Comparison of ENCODE assay signal across 12 cellular contexts in genomic region chr1:206699626-206700025, GRCh38. TPM values are rescaled to one million over a fixed set of nuclear protein-coding genes. Genes with fewer than 3 reads are reported as not detected.
DNase-seq lines count a peak whose midpoint lies in the region; ATAC-seq, FAIRE-seq and TF ChIP-seq lines count a peak whose summit lies in the region.
"Had no signal": no experiment of that assay in that cellular context is flagged by ENCODE, and none has a peak within 500 bp of the region (broad histone marks: within the 10 kb centered on the region; RNA-seq: fewer than 3 reads in every experiment).

No MANE protein-coding gene starts in this region.

- dilution Hi-C loops in IMR-90 (cut with HindIII; ENCODE audit: low sequenced_read_pairs, unreplicated experiment), result no loop called here

- no peak overlapping the region for H3K56ac ChIP-seq in IMR-90 (ENCODE audit: extremely low read depth, insufficient read depth, low read length)

- FAIRE-seq in A549 (lab: Jason Lieb, UNC), result no peak
- FAIRE-seq in HTR-8/SVneo (lab: Jason Lieb, UNC), result no peak
- FAIRE-seq: frontal cortex had no signal

- BruUV-seq in IMR-90 (replicated peaks; lab: Mats Ljungman, UMichigan), result no TSS peak

- CTCF ChIA-PET in A549 (lab: Yijun Ruan, JAX) (interaction anchor here (0.6 to 4.7 kb wide), 5 partner anchors 23 to 213 kb away, joined by 3 to 20 read pairs (median 5); no protein-coding TSS in a partner anchor), IMR-90 (lab: Yijun Ruan, JAX) (interaction anchor here (0.5 kb wide), 1 partner anchor 966 kb away, joined by 3 read pairs; no protein-coding TSS in a partner anchor)

- in situ Hi-C loops in IMR-90 (cut with MboI; ENCODE audit: low sequenced_read_pairs), result no loop called here

- H3K4me3 ChIP-seq in A549, result no peak overlapping the region
- no peak overlapping the region for H3K4me3 ChIP-seq in IMR-90 (ENCODE audit: insufficient read depth, low read depth, low read length)
- H3K4me3 ChIP-seq in breast epithelium, result no peak overlapping the region
- no peak overlapping the region for H3K4me3 ChIP-seq in mesenchymal stem cell (ENCODE audit: insufficient read depth in 1 of 2, low read depth in 1 of 2, low read length in 2 of 2)

- TF ChIP-seq RAD21 in A549 (conservative IDR thresholded peaks at IDR 0.05 in 1 of 2, IDR thresholded peaks at IDR 0.05 in 1 of 2) (no peak), IMR-90 (IDR thresholded peaks at IDR 0.05; ENCODE audit: low read length) (no peak)

- H3K27me3 ChIP-seq in IMR-90 (ENCODE audit: control insufficient read depth, insufficient read depth, low read length) (no peaks in the 10 kb centered on the region), breast epithelium (no peaks in the 10 kb centered on the region), mesenchymal stem cell (ENCODE audit: control insufficient read depth in 1 of 2, insufficient read depth in 1 of 2, low read length in 2 of 2) (no peaks in the 10 kb centered on the region)
- H3K27me3 ChIP-seq: brain microvascular endothelial cell had no signal

- H2BK12ac ChIP-seq in mesenchymal stem cell (ENCODE audit: low read length in 2 of 2), result peak overlapping the region in 1 of 2 experiments; percentile 48

- TF ChIP-seq EP300 in A549 (IDR thresholded peaks at IDR 0.05), result no peak

- 38% methylated on average over 4 of the region's 4 CpGs for WGBS in A549 (ENCODE audit: missing lambda C conversion rate)
- WGBS in IMR-90 (ENCODE audit: extremely low coverage in 2 of 2, insufficient read length in 1 of 2), 2 experiments, result no CpG with 5 or more reads among the region's 4 CpGs
- WGBS in mesenchymal stem cell, result 38% methylated on average over 1 of the region's 4 CpGs

- H2BK120ac ChIP-seq in IMR-90 (ENCODE audit: low read depth, low read length) (no peak overlapping the region), mesenchymal stem cell (ENCODE audit: low read depth, low read length) (peak overlapping the region; percentile 24)

- H3K4me1 ChIP-seq in A549 (peaks cover 34% of the 10 kb centered on the region), IMR-90 (ENCODE audit: control insufficient read depth, insufficient read depth, low read length) (peaks cover 25% of the 10 kb centered on the region), breast epithelium (peaks cover 13 to 16% of the 10 kb centered on the region in 2 donors), mesenchymal stem cell (ENCODE audit: control insufficient read depth, insufficient read depth, low read depth, low read length) (peaks cover 31% of the 10 kb centered on the region)

- peak in 1 of 2 experiments; percentile 34; a peak in 2 of 6 replicates for ATAC-seq in A549
- ATAC-seq in IMR-90 (ENCODE audit: low read depth), result peak; percentile 25; the same call in 1 of the 2 replicates
- ATAC-seq in HG03139 (IDR thresholded peaks at IDR 0.05; ENCODE audit: unreplicated experiment), result no peak

- H3K4me2 ChIP-seq in A549, result peak overlapping the region; percentile 54
- peak overlapping the region; percentile 17; the same call in 1 of the 2 replicates for H3K4me2 ChIP-seq in IMR-90 (ENCODE audit: low read depth, low read length)
- no peak overlapping the region for H3K4me2 ChIP-seq in mesenchymal stem cell (ENCODE audit: low read length, poor library complexity, severe bottlenecking)

- peaks cover 71% of the 10 kb centered on the region for H3K9me1 ChIP-seq in IMR-90 (ENCODE audit: insufficient read depth, low read length)

- POLR2A ChIA-PET in A549 (lab: Yijun Ruan, JAX) (no interaction called here), IMR-90 (lab: Charles Lee; ENCODE audit: unreplicated experiment) (no interaction called here)

- H2BK20ac ChIP-seq in IMR-90 (ENCODE audit: low read depth, low read length), result no peak overlapping the region

- DNase-seq in A549 (ENCODE audit: low read depth in 1 of 2, low spot score in 1 of 2) (no peak), IMR-90 (no peak), breast epithelium (ENCODE audit: low spot score in 2 of 2) (no peak), mesenchymal stem cell (peak; percentile 78), HTR-8/SVneo (ENCODE audit: insufficient read length, low spot score) (no peak), EL (no peak), NCI-H82 (lab: John Stamatoyannopoulos, UW) (no peak)
- DNase-seq: activated CD4-positive, alpha-beta T cell treated with anti-CD3 and anti-CD28 coated beads for 48 hours; brain microvascular endothelial cell; NCI-H187 treated with DMSO at 0.1 percent for 48 hours had no signal

- peak overlapping the region; percentile 22; the same call in 1 of the 2 replicates for H3K4ac ChIP-seq in IMR-90 (ENCODE audit: low read depth, low read length)
- peak overlapping the region in 1 of 2 experiments; percentile 81 for H3K4ac ChIP-seq in mesenchymal stem cell (ENCODE audit: low read depth in 1 of 2, low read length in 2 of 2)

- H3K79me1 ChIP-seq in IMR-90 (ENCODE audit: low read depth in 1 of 2, low read length in 2 of 2) (peaks cover 15 to 100% of the 10 kb centered on the region in 2 experiments), mesenchymal stem cell (replicated peaks; ENCODE audit: low read length, poor library complexity, severe bottlenecking) (peaks cover 21% of the 10 kb centered on the region)

- H3K9me3 ChIP-seq in A549, result no peaks in the 10 kb centered on the region
- H3K9me3 ChIP-seq in IMR-90 (ENCODE audit: control insufficient read depth, insufficient read depth, low read length), result no peaks in the 10 kb centered on the region
- no peaks in the 10 kb centered on the region for H3K9me3 ChIP-seq in breast epithelium
- no peaks in the 10 kb centered on the region for H3K9me3 ChIP-seq in mesenchymal stem cell (ENCODE audit: control insufficient read depth, low read length)

- H2AK5ac ChIP-seq in IMR-90 (ENCODE audit: low read depth, low read length), result peak overlapping the region; percentile 63; the same call in 1 of the 2 replicates
- H2AK5ac ChIP-seq in mesenchymal stem cell (ENCODE audit: low read length, severe bottlenecking), result no peak overlapping the region

- H2BK5ac ChIP-seq in IMR-90 (ENCODE audit: low read depth, low read length, poor library complexity, severe bottlenecking) (no peak overlapping the region), mesenchymal stem cell (ENCODE audit: low read depth, low read length, poor library complexity, severe bottlenecking) (no peak overlapping the region)

- H2AK9ac ChIP-seq in IMR-90 (replicated peaks; ENCODE audit: low read depth, low read length, poor library complexity), result no peak overlapping the region

- H2AFZ ChIP-seq in IMR-90 (replicated peaks; ENCODE audit: low read length, poor library complexity) (no peak overlapping the region), mesenchymal stem cell (ENCODE audit: low read depth, low read length) (no peak overlapping the region)

- no peak overlapping the region for H2BK15ac ChIP-seq in IMR-90 (ENCODE audit: low read depth, low read length)
- peak overlapping the region; percentile 6 for H2BK15ac ChIP-seq in mesenchymal stem cell (ENCODE audit: low read depth, poor library complexity, severe bottlenecking)

- TF ChIP-seq POLR2A in A549 (IDR thresholded peaks at IDR 0.05; ENCODE audit: low read length), result no peak
- no peak for TF ChIP-seq POLR2A in IMR-90 (IDR thresholded peaks at IDR 0.05; ENCODE audit: low read depth, low read length)
- no peak for TF ChIP-seq POLR2A in breast epithelium (IDR thresholded peaks at IDR 0.05)

- no peak overlapping the region for H3K9ac ChIP-seq in IMR-90 (ENCODE audit: low read depth, low read length)
- H3K9ac ChIP-seq in mesenchymal stem cell (ENCODE audit: low read length), result no peak overlapping the region

- H3K14ac ChIP-seq in IMR-90 (replicated peaks; ENCODE audit: low read depth, low read length), result peak overlapping the region; percentile 16
- H3K14ac ChIP-seq in mesenchymal stem cell (ENCODE audit: low read length in 2 of 2), result no peak overlapping the region

- H4K8ac ChIP-seq in IMR-90 (ENCODE audit: low read depth in 2 of 2, low read length in 2 of 2), result no peak overlapping the region
- H4K8ac ChIP-seq in mesenchymal stem cell (ENCODE audit: low read length), result no peak overlapping the region

- H3K23ac ChIP-seq in IMR-90 (ENCODE audit: low read depth, low read length), result 0 out of 2 replicates have a peak overlapping the region, but pooled peaks have one; percentile 18
- peak overlapping the region in 1 of 2 experiments; percentile 11 for H3K23ac ChIP-seq in mesenchymal stem cell (ENCODE audit: low read length in 2 of 2)

- no peak overlapping the region for H4K5ac ChIP-seq in IMR-90 (ENCODE audit: low read depth, low read length)

- no peak overlapping the region for H3K18ac ChIP-seq in IMR-90 (ENCODE audit: low read depth, low read length)
- H3K18ac ChIP-seq in mesenchymal stem cell (ENCODE audit: low read depth in 1 of 2, low read length in 2 of 2), result peak overlapping the region; percentile 1 to 92

- H4K91ac ChIP-seq in IMR-90 (ENCODE audit: insufficient read depth, low read depth, low read length) (no peak overlapping the region), mesenchymal stem cell (ENCODE audit: low read length) (no peak overlapping the region)

- H3K27ac ChIP-seq in A549, result peak overlapping the region; percentile 39 to 57; a peak in 3 of 6 replicates
- peak overlapping the region; percentile 4; the same call in 1 of the 2 replicates for H3K27ac ChIP-seq in IMR-90 (ENCODE audit: insufficient read depth, low read length)
- H3K27ac ChIP-seq in breast epithelium, result peak overlapping the region; percentile 40 to 80
- H3K27ac ChIP-seq in mesenchymal stem cell (ENCODE audit: low read length, poor library complexity, severe bottlenecking), result no peak overlapping the region
- H3K27ac ChIP-seq: brain microvascular endothelial cell had no signal

- peaks cover 100% of the 10 kb centered on the region for H4K20me1 ChIP-seq in IMR-90 (ENCODE audit: insufficient read depth, low read length)

- TF ChIP-seq CTCF in A549 (IDR thresholded peaks at IDR 0.05) (no peak), IMR-90 (conservative IDR thresholded peaks at IDR 0.05; ENCODE audit: low read depth, low read length) (no peak), breast epithelium (IDR thresholded peaks at IDR 0.05) (no peak)

- H3K36me3 ChIP-seq in IMR-90 (ENCODE audit: control insufficient read depth, insufficient read depth, low read length) (peaks cover 4% of the 10 kb centered on the region), breast epithelium (no peaks in the 10 kb centered on the region), mesenchymal stem cell (ENCODE audit: control insufficient read depth in 1 of 2, insufficient read depth in 2 of 2, low read depth in 1 of 2, low read length in 2 of 2) (peaks cover 20 to 23% of the 10 kb centered on the region in 2 experiments)
- H3K36me3 ChIP-seq: brain microvascular endothelial cell had no signal

- intact Hi-C loops in IMR-90 (cut with micrococcal nuclease) (no loop called here), breast epithelium (cut with DNase I; ENCODE audit: low total_unique reads) (no loop called here)

RNA-seq across cellular contexts. Expression of gene MAPKAPK2, which starts 14.9 kb away (rescaled TPM):
- 37.2 and 48.5 TPM in 2 replicates for polyA plus RNA-seq in A549 (2011; rRNA removed)
- 34.3 and 42.5 TPM in 2 replicates for polyA plus RNA-seq in A549 (2012; cell fraction: cytosol; rRNA removed)
- polyA plus RNA-seq in A549 (2012; cell fraction: nucleus; rRNA removed), result 62.0 and 66.6 TPM in 2 replicates
- 36.5 to 43.8 TPM (median 43.0 TPM) in 3 replicates for polyA plus RNA-seq in A549 (2017; fragmentation: RNase III; extraction: RNeasy Plus Mini Kit Qiagen cat#74134 plus additional on column Dnase treatment)
- polyA minus RNA-seq in A549 (2011; rRNA and poly(A)+ RNA removed), result 49.2 and 51.4 TPM in 2 replicates
- total RNA-seq in IMR-90 (2012; rRNA removed), result 50.8 and 56.5 TPM in 2 replicates
- polyA plus RNA-seq in IMR-90 (2012; rRNA removed), result 60.7 and 66.4 TPM in 2 replicates
- 42.3 and 56.1 TPM in 2 replicates for polyA plus RNA-seq in IMR-90 (2012; cell fraction: cytosol; rRNA removed)
- polyA plus RNA-seq in IMR-90 (2012; cell fraction: nucleus; rRNA removed; ENCODE audit: low replicate concordance), result 86.1 and 91.5 TPM in 2 replicates
- total RNA-seq in breast epithelium, result 10 to 100 TPM; 47.4 to 69.2 (median 67.2) TPM
- 73.7 TPM for polyA plus RNA-seq in mesenchymal stem cell (2013, experiment 1 of 2)
- 75.7 TPM for polyA plus RNA-seq in mesenchymal stem cell (2013, experiment 2 of 2)
